ENCODE assay signal across 9 cellular contexts in genomic region chr20:10007158-10007557, GRCh38.
"Had no signal": no experiment of that assay in that cellular context is flagged by ENCODE, and none has a peak within 500 bp of the region (broad histone marks: within the 10 kb centered on the region; RNA-seq: fewer than 3 reads in every experiment).

No MANE protein-coding gene starts in this region.

- ATAC-seq: HCT116, HepG2 had no signal

- H3K4me3 Mint-ChIP-seq: IgD-negative memory B cell had no signal

- H3K4me1 ChIP-seq: HAP-1 had no signal

- DNase-seq: GM23248, GOT3, H7, KBM-7 had no signal

- H3K27ac ChIP-seq: GM23248, KMS-11 had no signal

- H3K9me3 ChIP-seq: HAP-1 had no signal

- H3K9me3 Mint-ChIP-seq: IgD-negative memory B cell had no signal

- H3K4me1 Mint-ChIP-seq: IgD-negative memory B cell had no signal

- H3K36me3 Mint-ChIP-seq: IgD-negative memory B cell had no signal

- H3K36me3 ChIP-seq: HAP-1 had no signal

- H3K27ac Mint-ChIP-seq: IgD-negative memory B cell had no signal

- H3K4me3 ChIP-seq: GM23248, HAP-1 had no signal
